ENCODE assay signal across 14 cellular contexts in the genomic region with DNA sequence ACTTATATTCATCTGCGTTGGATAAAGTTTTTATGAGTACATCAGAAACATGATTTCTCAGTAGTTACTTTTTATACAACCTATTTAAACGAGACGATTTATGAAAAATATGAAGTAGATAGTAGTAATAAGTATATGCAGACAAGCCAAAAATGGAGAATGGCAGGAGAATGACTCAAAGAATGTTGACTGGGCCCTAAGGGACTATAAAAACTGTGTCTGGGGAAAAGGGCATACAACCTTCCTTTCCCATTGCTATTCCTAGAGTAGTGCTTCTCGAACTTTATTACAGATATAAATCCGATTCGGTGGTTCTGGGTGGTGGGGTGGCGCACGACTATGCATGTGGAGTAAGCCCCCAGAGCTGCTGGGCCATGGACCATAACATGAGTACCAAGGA.
DNase-seq lines count a peak whose midpoint lies in the region; ATAC-seq, FAIRE-seq and TF ChIP-seq lines count a peak whose summit lies in the region.
"Had no signal": no experiment of that assay in that cellular context is flagged by ENCODE, and none has a peak within 500 bp of the region (broad histone marks: within the 10 kb centered on the region; RNA-seq: fewer than 3 reads in every experiment).

No MANE protein-coding gene starts in this region.

- no peaks in the 10 kb centered on the region for H3K9me3 Mint-ChIP-seq in stimulated activated naive CD8-positive, alpha-beta T cell treated with anti-CD3 and anti-CD28 coated beads, Interleukin-15, Interleukin-2, amounts not matched to agents 100 ng/mL and 50 ng/mL, for 24 hours
- H3K9me3 Mint-ChIP-seq in activated naive CD8-positive, alpha-beta T cell treated with anti-CD3 and anti-CD28 coated beads, Interleukin-2, amount 10 ng/mL, durations not matched to agents 7 days and 5 days, result no peaks in the 10 kb centered on the region
- H3K9me3 Mint-ChIP-seq in naive B cell, result no peaks in the 10 kb centered on the region

- peaks cover 84% of the 10 kb centered on the region for H3K36me3 Mint-ChIP-seq in stimulated activated naive CD8-positive, alpha-beta T cell treated with anti-CD3 and anti-CD28 coated beads, Interleukin-15, Interleukin-2, amounts not matched to agents 100 ng/mL and 50 ng/mL, for 24 hours (ENCODE audit: low read depth)
- peaks cover 49% of the 10 kb centered on the region for H3K36me3 Mint-ChIP-seq in activated naive CD8-positive, alpha-beta T cell treated with anti-CD3 and anti-CD28 coated beads, Interleukin-2, amount 10 ng/mL, durations not matched to agents 7 days and 5 days
- H3K36me3 Mint-ChIP-seq in naive B cell, result peaks cover 16 to 22% of the 10 kb centered on the region in 2 donors

- POLR2A ChIA-PET in activated naive CD8-positive, alpha-beta T cell treated with anti-CD3 and anti-CD28 coated beads, Interleukin-2, amount 10 ng/mL, durations not matched to agents 7 days and 5 days (lab: Charles Lee), result no interaction called here

- WGBS in urinary bladder, result 74% methylated on average over 8 of the region's 8 CpGs

- peak overlapping the region; percentile 29 for H3K27ac ChIP-seq in urinary bladder (ENCODE audit: low read depth)

- no peak for ATAC-seq in stimulated activated naive CD8-positive, alpha-beta T cell treated with anti-CD3 and anti-CD28 coated beads, Interleukin-15, Interleukin-2, amounts not matched to agents 100 U/mL and 50 U/mL, for 24 hours
- no peak for ATAC-seq in activated naive CD8-positive, alpha-beta T cell treated with anti-CD3 and anti-CD28 coated beads, Interleukin-2, amount 10 ng/mL, durations not matched to agents 7 days and 5 days (ENCODE audit: low read depth)
- no peak for ATAC-seq in naive B cell (ENCODE audit: low read depth in 2 of 2)
- no peak for ATAC-seq in GM21390 (IDR thresholded peaks at IDR 0.05; ENCODE audit: unreplicated experiment)
- ATAC-seq: left lung had no signal

- DNase-seq in stimulated activated naive CD8-positive, alpha-beta T cell treated with anti-CD3 and anti-CD28 coated beads, Interleukin-15, Interleukin-2, amounts not matched to agents 100 U/mL and 50 U/mL, for 24 hours, result no peak
- no peak for DNase-seq in activated naive CD8-positive, alpha-beta T cell treated with anti-CD3 and anti-CD28 coated beads, Interleukin-2, amount 10 ng/mL, durations not matched to agents 7 days and 5 days
- no peak for DNase-seq in naive B cell
- no peak for DNase-seq in NCI-H2171 (lab: John Stamatoyannopoulos, UW)
- DNase-seq in D721Med (ENCODE audit: insufficient read length, low spot score), result no peak
- DNase-seq: activated CD4-positive, alpha-beta T cell treated with anti-CD3 and anti-CD28 coated beads for 48 hours; DND-41; left lung; NCI-H1417; SIG-M5; T-helper 9 cell had no signal

- H3K4me3 Mint-ChIP-seq in stimulated activated naive CD8-positive, alpha-beta T cell treated with anti-CD3 and anti-CD28 coated beads, Interleukin-15, Interleukin-2, amounts not matched to agents 100 ng/mL and 50 ng/mL, for 24 hours, result peak overlapping the region; percentile 9
- H3K4me3 Mint-ChIP-seq in activated naive CD8-positive, alpha-beta T cell treated with anti-CD3 and anti-CD28 coated beads, Interleukin-2, amount 10 ng/mL, durations not matched to agents 7 days and 5 days, result no peak overlapping the region
- peak overlapping the region in 1 of 8 donors; percentile 30 for H3K4me3 Mint-ChIP-seq in naive B cell

- H3K27me3 Mint-ChIP-seq in stimulated activated naive CD8-positive, alpha-beta T cell treated with anti-CD3 and anti-CD28 coated beads, Interleukin-15, Interleukin-2, amounts not matched to agents 100 ng/mL and 50 ng/mL, for 24 hours, result no peaks in the 10 kb centered on the region
- H3K27me3 Mint-ChIP-seq in activated naive CD8-positive, alpha-beta T cell treated with anti-CD3 and anti-CD28 coated beads, Interleukin-2, amount 10 ng/mL, durations not matched to agents 7 days and 5 days, result no peaks in the 10 kb centered on the region
- H3K27me3 Mint-ChIP-seq in naive B cell, result no peaks in the 10 kb centered on the region

- H3K27ac Mint-ChIP-seq in stimulated activated naive CD8-positive, alpha-beta T cell treated with anti-CD3 and anti-CD28 coated beads, Interleukin-15, Interleukin-2, amounts not matched to agents 100 ng/mL and 50 ng/mL, for 24 hours, result peak overlapping the region; percentile 82
- H3K27ac Mint-ChIP-seq in activated naive CD8-positive, alpha-beta T cell treated with anti-CD3 and anti-CD28 coated beads, Interleukin-2, amount 10 ng/mL, durations not matched to agents 7 days and 5 days, result peak overlapping the region; percentile 13
- H3K27ac Mint-ChIP-seq in naive B cell, result peak overlapping the region; percentile 68 to 99 (median 89)

- no peak overlapping the region for H3K4me3 ChIP-seq in urinary bladder (ENCODE audit: low read depth, low read length)
- H3K4me3 ChIP-seq: left lung had no signal

- peaks cover 2% of the 10 kb centered on the region for H3K4me1 ChIP-seq in urinary bladder (ENCODE audit: insufficient read depth)

- H3K36me3 ChIP-seq in urinary bladder (ENCODE audit: insufficient read depth), result no peaks in the 10 kb centered on the region

- no peak for TF ChIP-seq CTCF in D721Med (IDR thresholded peaks at IDR 0.05; ENCODE audit: insufficient read depth, missing control alignments)

- H3K4me1 Mint-ChIP-seq in stimulated activated naive CD8-positive, alpha-beta T cell treated with anti-CD3 and anti-CD28 coated beads, Interleukin-15, Interleukin-2, amounts not matched to agents 100 ng/mL and 50 ng/mL, for 24 hours (ENCODE audit: low read depth), result peaks cover 83% of the 10 kb centered on the region
- H3K4me1 Mint-ChIP-seq in activated naive CD8-positive, alpha-beta T cell treated with anti-CD3 and anti-CD28 coated beads, Interleukin-2, amount 10 ng/mL, durations not matched to agents 7 days and 5 days, result peaks cover 42% of the 10 kb centered on the region
- H3K4me1 Mint-ChIP-seq in naive B cell, result peaks cover 46 to 77% (median 76%) of the 10 kb centered on the region in 3 donors

- no peak for FAIRE-seq in D721Med (lab: Jason Lieb, UNC)

Comparison
In these comparisons a context has a peak if more than half of its experiments do, and no peak if none do; other contexts are left out.
1. H3K27ac Mint-ChIP-seq: peak in every context shown above with its lines; median percentile 89 in naive B cell; 82 in stimulated activated naive CD8-positive, alpha-beta T cell treated with anti-CD3 and anti-CD28 coated beads, Interleukin-15, Interleukin-2, amounts not matched to agents 100 ng/mL and 50 ng/mL, for 24 hours; 13 in activated naive CD8-positive, alpha-beta T cell treated with anti-CD3 and anti-CD28 coated beads, Interleukin-2, amount 10 ng/mL, durations not matched to agents 7 days and 5 days.